1 cellular context compared by ENCODE assay signal in genomic region chr1:40338745-40339419, GRCh38.
TF ChIP-seq lines count a peak whose summit lies in the region.

No MANE protein-coding gene starts in this region.

TF ChIP-seq in K562, 482 proteins besides CTCF, POLR2A, EP300 and RAD21 (continued from another document and continues in another):
- TF ChIP-seq ZBTB17 (CRISPR knock-in tag; IDR thresholded peaks at IDR 0.05) (peak; percentile 31; the same call in 1 of the 2 replicates), ZBTB7A (IDR thresholded peaks at IDR 0.05; ENCODE audit: borderline replicate concordance, control insufficient read depth, low read depth, low read length) (peak; percentile 21; the same call in 1 of the 2 replicates), STAT5B (CRISPR knock-in tag; IDR thresholded peaks at IDR 0.05) (no peak), MECOM (CRISPR knock-in tag; IDR thresholded peaks at IDR 0.05) (no peak), ETV5 (CRISPR knock-in tag; IDR thresholded peaks at IDR 0.05; ENCODE audit: low read depth) (peak; percentile 13; the same call in 1 of the 2 replicates), COPS2 (conservative IDR thresholded peaks at IDR 0.05) (no peak), RB1 (IDR thresholded peaks at IDR 0.05; ENCODE audit: low read depth) (peak; percentile 64; the same call in 1 of the 2 replicates), AFF4 (CRISPR knock-in tag; IDR thresholded peaks at IDR 0.05) (0 out of 2 replicates have a peak, but pooled peaks have one; percentile 44), CBX1 (IDR thresholded peaks at IDR 0.05; ENCODE audit: low read depth) (peak; percentile 38; the same call in 1 of the 2 replicates), TBP (optimal IDR thresholded peaks at IDR 0.05; ENCODE audit: low read depth, low read length) (peak; percentile 16), DACH1 (IDR thresholded peaks at IDR 0.05; ENCODE audit: partially characterized antibody) (peak; percentile 31), ZNF354B (CRISPR knock-in tag; IDR thresholded peaks at IDR 0.05) (no peak), ZFP91 (CRISPR knock-in tag; IDR thresholded peaks at IDR 0.05) (0 out of 2 replicates have a peak, but pooled peaks have one; percentile 49), CEBPB (tag; IDR thresholded peaks at IDR 0.05) (peak; percentile 94), NEUROD1 (IDR thresholded peaks at IDR 0.05; ENCODE audit: borderline replicate concordance, low read depth, low read length, partially characterized antibody) (peak; percentile 44), ZFP36 (IDR thresholded peaks at IDR 0.05; ENCODE audit: low read depth, low read length, partially characterized antibody) (peak; percentile 5), ZNF143 (CRISPR knock-in tag; IDR thresholded peaks at IDR 0.05) (no peak), CHCHD3 (CRISPR knock-in tag; IDR thresholded peaks at IDR 0.05) (no peak), FOSL1 (tag; conservative IDR thresholded peaks at IDR 0.05) (0 out of 2 replicates have a peak, but pooled peaks have one; percentile 18), MTA3 (IDR thresholded peaks at IDR 0.05; ENCODE audit: borderline replicate concordance) (peak; percentile 34; the same call in 1 of the 2 replicates), HDAC2 (IDR thresholded peaks at IDR 0.05) (0 out of 2 replicates have a peak, but pooled peaks have one; percentile 47), ZBTB43 (CRISPR knock-in tag; IDR thresholded peaks at IDR 0.05) (0 out of 2 replicates have a peak, but pooled peaks have one; percentile 27), LEF1 (IDR thresholded peaks at IDR 0.05) (no peak), GABPB1 (CRISPR knock-in tag; IDR thresholded peaks at IDR 0.05) (peak; percentile 72), KAT7 (CRISPR knock-in tag; IDR thresholded peaks at IDR 0.05; ENCODE audit: borderline replicate concordance) (peak; percentile 74; the same call in 1 of the 2 replicates), RCOR1 (IDR thresholded peaks at IDR 0.05; ENCODE audit: borderline replicate concordance in 1 of 2, low read depth in 2 of 2, low read length in 2 of 2) (peak in 1 of 2 experiments; percentile 82; a peak in 2 of 4 replicates), E4F1 (CRISPR knock-in tag; IDR thresholded peaks at IDR 0.05; ENCODE audit: borderline replicate concordance) (no peak), PHTF2 (CRISPR knock-in tag; IDR thresholded peaks at IDR 0.05) (no peak), SAP30 (IDR thresholded peaks at IDR 0.05; ENCODE audit: borderline replicate concordance, insufficient read depth, low read depth, low read length, poor library complexity, severe bottlenecking) (no peak)
- TF ChIP-seq, protein P1, sequence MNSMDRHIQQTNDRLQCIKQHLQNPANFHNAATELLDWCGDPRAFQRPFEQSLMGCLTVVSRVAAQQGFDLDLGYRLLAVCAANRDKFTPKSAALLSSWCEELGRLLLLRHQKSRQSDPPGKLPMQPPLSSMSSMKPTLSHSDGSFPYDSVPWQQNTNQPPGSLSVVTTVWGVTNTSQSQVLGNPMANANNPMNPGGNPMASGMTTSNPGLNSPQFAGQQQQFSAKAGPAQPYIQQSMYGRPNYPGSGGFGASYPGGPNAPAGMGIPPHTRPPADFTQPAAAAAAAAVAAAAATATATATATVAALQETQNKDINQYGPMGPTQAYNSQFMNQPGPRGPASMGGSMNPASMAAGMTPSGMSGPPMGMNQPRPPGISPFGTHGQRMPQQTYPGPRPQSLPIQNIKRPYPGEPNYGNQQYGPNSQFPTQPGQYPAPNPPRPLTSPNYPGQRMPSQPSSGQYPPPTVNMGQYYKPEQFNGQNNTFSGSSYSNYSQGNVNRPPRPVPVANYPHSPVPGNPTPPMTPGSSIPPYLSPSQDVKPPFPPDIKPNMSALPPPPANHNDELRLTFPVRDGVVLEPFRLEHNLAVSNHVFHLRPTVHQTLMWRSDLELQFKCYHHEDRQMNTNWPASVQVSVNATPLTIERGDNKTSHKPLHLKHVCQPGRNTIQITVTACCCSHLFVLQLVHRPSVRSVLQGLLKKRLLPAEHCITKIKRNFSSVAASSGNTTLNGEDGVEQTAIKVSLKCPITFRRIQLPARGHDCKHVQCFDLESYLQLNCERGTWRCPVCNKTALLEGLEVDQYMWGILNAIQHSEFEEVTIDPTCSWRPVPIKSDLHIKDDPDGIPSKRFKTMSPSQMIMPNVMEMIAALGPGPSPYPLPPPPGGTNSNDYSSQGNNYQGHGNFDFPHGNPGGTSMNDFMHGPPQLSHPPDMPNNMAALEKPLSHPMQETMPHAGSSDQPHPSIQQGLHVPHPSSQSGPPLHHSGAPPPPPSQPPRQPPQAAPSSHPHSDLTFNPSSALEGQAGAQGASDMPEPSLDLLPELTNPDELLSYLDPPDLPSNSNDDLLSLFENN (IDR thresholded peaks at IDR 0.05; ENCODE audit: low read depth in 2 of 2, low read length in 2 of 2) = peak; percentile 30 to 33; a peak in 2 of 4 replicates
- TF ChIP-seq, protein P2, sequence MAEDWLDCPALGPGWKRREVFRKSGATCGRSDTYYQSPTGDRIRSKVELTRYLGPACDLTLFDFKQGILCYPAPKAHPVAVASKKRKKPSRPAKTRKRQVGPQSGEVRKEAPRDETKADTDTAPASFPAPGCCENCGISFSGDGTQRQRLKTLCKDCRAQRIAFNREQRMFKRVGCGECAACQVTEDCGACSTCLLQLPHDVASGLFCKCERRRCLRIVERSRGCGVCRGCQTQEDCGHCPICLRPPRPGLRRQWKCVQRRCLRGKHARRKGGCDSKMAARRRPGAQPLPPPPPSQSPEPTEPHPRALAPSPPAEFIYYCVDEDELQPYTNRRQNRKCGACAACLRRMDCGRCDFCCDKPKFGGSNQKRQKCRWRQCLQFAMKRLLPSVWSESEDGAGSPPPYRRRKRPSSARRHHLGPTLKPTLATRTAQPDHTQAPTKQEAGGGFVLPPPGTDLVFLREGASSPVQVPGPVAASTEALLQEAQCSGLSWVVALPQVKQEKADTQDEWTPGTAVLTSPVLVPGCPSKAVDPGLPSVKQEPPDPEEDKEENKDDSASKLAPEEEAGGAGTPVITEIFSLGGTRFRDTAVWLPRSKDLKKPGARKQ (CRISPR knock-in tag; IDR thresholded peaks at IDR 0.05) = peak; percentile 22; the same call in 1 of the 2 replicates
- TF ChIP-seq, protein P3, sequence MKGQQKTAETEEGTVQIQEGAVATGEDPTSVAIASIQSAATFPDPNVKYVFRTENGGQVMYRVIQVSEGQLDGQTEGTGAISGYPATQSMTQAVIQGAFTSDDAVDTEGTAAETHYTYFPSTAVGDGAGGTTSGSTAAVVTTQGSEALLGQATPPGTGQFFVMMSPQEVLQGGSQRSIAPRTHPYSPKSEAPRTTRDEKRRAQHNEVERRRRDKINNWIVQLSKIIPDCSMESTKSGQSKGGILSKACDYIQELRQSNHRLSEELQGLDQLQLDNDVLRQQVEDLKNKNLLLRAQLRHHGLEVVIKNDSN (CRISPR knock-in tag; IDR thresholded peaks at IDR 0.05) = peak; percentile 13; the same call in 1 of the 2 replicates
- TF ChIP-seq, protein P4, sequence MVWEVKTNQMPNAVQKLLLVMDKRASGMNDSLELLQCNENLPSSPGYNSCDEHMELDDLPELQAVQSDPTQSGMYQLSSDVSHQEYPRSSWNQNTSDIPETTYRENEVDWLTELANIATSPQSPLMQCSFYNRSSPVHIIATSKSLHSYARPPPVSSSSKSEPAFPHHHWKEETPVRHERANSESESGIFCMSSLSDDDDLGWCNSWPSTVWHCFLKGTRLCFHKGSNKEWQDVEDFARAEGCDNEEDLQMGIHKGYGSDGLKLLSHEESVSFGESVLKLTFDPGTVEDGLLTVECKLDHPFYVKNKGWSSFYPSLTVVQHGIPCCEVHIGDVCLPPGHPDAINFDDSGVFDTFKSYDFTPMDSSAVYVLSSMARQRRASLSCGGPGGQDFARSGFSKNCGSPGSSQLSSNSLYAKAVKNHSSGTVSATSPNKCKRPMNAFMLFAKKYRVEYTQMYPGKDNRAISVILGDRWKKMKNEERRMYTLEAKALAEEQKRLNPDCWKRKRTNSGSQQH (CRISPR knock-in tag; IDR thresholded peaks at IDR 0.05) = no peak
- TF ChIP-seq, protein P5, sequence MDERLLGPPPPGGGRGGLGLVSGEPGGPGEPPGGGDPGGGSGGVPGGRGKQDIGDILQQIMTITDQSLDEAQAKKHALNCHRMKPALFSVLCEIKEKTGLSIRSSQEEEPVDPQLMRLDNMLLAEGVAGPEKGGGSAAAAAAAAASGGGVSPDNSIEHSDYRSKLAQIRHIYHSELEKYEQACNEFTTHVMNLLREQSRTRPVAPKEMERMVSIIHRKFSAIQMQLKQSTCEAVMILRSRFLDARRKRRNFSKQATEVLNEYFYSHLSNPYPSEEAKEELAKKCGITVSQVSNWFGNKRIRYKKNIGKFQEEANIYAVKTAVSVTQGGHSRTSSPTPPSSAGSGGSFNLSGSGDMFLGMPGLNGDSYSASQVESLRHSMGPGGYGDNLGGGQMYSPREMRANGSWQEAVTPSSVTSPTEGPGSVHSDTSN (CRISPR knock-in tag; IDR thresholded peaks at IDR 0.05; ENCODE audit: low read depth) = 0 out of 2 replicates have a peak, but pooled peaks have one; percentile 15
- TF ChIP-seq, protein P5 (tag; conservative IDR thresholded peaks at IDR 0.05; ENCODE audit: low read depth) = peak; percentile 86
- TF ChIP-seq, protein P6, sequence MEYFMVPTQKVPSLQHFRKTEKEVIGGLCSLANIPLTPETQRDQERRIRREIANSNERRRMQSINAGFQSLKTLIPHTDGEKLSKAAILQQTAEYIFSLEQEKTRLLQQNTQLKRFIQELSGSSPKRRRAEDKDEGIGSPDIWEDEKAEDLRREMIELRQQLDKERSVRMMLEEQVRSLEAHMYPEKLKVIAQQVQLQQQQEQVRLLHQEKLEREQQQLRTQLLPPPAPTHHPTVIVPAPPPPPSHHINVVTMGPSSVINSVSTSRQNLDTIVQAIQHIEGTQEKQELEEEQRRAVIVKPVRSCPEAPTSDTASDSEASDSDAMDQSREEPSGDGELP (CRISPR knock-in tag; IDR thresholded peaks at IDR 0.05; ENCODE audit: borderline replicate concordance) = peak; percentile 77; the same call in 1 of the 2 replicates
